In the genomic region with DNA sequence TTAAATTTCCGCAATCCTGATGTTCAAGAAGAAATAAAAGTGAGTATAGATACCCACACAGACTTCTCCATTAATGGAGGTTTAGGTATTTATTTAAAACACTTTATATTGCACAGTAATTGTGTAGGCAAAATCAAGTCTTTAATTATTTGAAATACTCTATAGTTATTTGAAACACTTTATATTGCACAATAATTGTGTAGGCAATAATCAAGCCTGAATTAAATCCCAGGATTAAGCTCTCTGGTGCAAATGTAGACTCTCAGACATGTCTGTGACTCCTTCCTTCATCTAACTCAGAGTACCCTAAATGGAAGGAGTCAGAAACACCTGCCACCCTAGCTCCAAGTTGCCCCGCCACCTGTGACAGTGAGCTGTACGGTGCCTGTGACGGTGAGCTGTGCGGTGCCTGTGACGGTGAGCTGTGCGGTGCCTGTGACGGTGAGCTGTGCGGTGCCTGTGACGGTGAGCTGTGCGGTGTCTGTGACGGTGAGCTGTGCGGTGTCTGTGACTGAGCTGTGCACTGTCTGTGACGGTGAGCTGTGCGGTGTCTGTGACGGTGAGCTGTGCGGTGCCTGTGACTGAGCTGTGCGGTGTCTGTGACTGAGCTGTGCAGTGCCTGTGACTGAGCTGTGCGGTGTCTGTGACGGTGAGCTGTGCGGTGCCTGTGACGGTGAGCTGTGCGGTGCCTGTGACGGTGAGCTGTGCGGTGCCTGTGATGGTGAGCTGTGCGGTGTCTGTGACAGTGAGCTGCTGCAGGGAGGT, we compare ENCODE assay signal across 2 cellular contexts.
TF ChIP-seq lines count a peak whose summit lies in the region.

No MANE protein-coding gene starts in this region.

TF ChIP-seq in HepG2, 621 proteins besides CTCF, POLR2A, EP300 and RAD21:
- TF ChIP-seq, protein P1, sequence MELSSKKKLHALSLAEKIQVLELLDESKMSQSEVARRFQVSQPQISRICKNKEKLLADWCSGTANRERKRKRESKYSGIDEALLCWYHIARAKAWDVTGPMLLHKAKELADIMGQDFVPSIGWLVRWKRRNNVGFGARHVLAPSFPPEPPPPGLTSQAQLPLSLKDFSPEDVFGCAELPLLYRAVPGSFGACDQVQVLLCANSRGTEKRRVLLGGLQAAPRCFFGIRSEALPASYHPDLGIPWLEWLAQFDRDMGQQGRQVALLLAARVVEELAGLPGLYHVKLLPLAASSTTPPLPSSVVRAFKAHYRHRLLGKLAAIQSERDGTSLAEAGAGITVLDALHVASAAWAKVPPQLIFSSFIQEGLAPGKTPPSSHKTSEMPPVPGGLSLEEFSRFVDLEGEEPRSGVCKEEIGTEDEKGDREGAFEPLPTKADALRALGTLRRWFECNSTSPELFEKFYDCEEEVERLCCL (CRISPR knock-in tag; IDR thresholded peaks at IDR 0.05; ENCODE audit: borderline replicate concordance): no peak
- TF ChIP-seq CEBPB (IDR thresholded peaks at IDR 0.05; ENCODE audit: borderline replicate concordance, low read depth, low read length): peak; percentile 59; the same call in 1 of the 2 replicates
TF ChIP-seq in HepG2: peak in this region for 1.

TF ChIP-seq in liver, 16 proteins besides CTCF, POLR2A, EP300 and RAD21:
- TF ChIP-seq, protein P2, sequence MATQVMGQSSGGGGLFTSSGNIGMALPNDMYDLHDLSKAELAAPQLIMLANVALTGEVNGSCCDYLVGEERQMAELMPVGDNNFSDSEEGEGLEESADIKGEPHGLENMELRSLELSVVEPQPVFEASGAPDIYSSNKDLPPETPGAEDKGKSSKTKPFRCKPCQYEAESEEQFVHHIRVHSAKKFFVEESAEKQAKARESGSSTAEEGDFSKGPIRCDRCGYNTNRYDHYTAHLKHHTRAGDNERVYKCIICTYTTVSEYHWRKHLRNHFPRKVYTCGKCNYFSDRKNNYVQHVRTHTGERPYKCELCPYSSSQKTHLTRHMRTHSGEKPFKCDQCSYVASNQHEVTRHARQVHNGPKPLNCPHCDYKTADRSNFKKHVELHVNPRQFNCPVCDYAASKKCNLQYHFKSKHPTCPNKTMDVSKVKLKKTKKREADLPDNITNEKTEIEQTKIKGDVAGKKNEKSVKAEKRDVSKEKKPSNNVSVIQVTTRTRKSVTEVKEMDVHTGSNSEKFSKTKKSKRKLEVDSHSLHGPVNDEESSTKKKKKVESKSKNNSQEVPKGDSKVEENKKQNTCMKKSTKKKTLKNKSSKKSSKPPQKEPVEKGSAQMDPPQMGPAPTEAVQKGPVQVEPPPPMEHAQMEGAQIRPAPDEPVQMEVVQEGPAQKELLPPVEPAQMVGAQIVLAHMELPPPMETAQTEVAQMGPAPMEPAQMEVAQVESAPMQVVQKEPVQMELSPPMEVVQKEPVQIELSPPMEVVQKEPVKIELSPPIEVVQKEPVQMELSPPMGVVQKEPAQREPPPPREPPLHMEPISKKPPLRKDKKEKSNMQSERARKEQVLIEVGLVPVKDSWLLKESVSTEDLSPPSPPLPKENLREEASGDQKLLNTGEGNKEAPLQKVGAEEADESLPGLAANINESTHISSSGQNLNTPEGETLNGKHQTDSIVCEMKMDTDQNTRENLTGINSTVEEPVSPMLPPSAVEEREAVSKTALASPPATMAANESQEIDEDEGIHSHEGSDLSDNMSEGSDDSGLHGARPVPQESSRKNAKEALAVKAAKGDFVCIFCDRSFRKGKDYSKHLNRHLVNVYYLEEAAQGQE (IDR thresholded peaks at IDR 0.05): no peak
- TF ChIP-seq YY1 (IDR thresholded peaks at IDR 0.05) (no peak), JUND (IDR thresholded peaks at IDR 0.05) (no peak), EGR1 (IDR thresholded peaks at IDR 0.05; ENCODE audit: low read depth in 2 of 2) (no peak), HNF4G (IDR thresholded peaks at IDR 0.05) (no peak)
